ENCODE assay signal across 8 cellular contexts in genomic region chr11:32829157-32829679, GRCh38. TPM values are rescaled to one million over a fixed set of nuclear protein-coding genes. Genes with fewer than 3 reads are reported as not detected.
DNase-seq lines count a peak whose midpoint lies in the region; ATAC-seq and TF ChIP-seq lines count a peak whose summit lies in the region.

No MANE protein-coding gene starts in this region.

- H3K4me3 ChIP-seq in GM12864 (ENCODE audit: low read depth, low read length) (peak overlapping the region; percentile 93), LNCaP clone FGC (ENCODE audit: low read depth, low read length) (peak overlapping the region; percentile 67), brain microvascular endothelial cell (ENCODE audit: low read depth, low read length) (peak overlapping the region; percentile 60), lung (peak overlapping the region; percentile 53)

- peaks cover 7% of the 10 kb centered on the region for H3K27me3 ChIP-seq in brain microvascular endothelial cell (replicated peaks)
- H3K27me3 ChIP-seq in lung (ENCODE audit: control insufficient read depth, insufficient read depth), result no peaks in the 10 kb centered on the region

- H3K27ac ChIP-seq in brain microvascular endothelial cell (no peak overlapping the region), lung (ENCODE audit: low read depth in 1 of 2, low read length in 1 of 2) (peak overlapping the region in 1 of 2 donors; percentile 84)

- DNase-seq in GM12864 (ENCODE audit: low read depth), result no peak
- DNase-seq in LNCaP clone FGC (ENCODE audit: low read depth), result no peak
- peak; percentile 5 for DNase-seq in brain microvascular endothelial cell
- no peak for DNase-seq in lung (ENCODE audit: low spot score)
- DNase-seq in type B pancreatic cell (ENCODE audit: extremely low spot score, unreplicated experiment), result no peak
- DNase-seq in mucosa of gallbladder (ENCODE audit: low spot score), result no peak
- DNase-seq in AG20443 (ENCODE audit: low spot score), result no peak

- no peaks in the 10 kb centered on the region for H3K36me3 Mint-ChIP-seq in type B pancreatic cell

- peak overlapping the region; percentile 94 for H3K4me3 Mint-ChIP-seq in type B pancreatic cell

- H3K9me3 Mint-ChIP-seq in type B pancreatic cell, result no peaks in the 10 kb centered on the region

- TF ChIP-seq CTCF in GM12864 (IDR thresholded peaks at IDR 0.05; ENCODE audit: low read depth, low read length, missing control alignments) (no peak), LNCaP clone FGC (IDR thresholded peaks at IDR 0.05; ENCODE audit: control insufficient read depth, extremely low read depth, insufficient read depth) (0 out of 2 replicates have a peak, but pooled peaks have one; percentile 5), brain microvascular endothelial cell (IDR thresholded peaks at IDR 0.05; ENCODE audit: low read depth, low read length, missing control alignments) (no peak), lung (IDR thresholded peaks at IDR 0.05; ENCODE audit: control extremely low read depth, extremely low read depth) (no peak), type B pancreatic cell (conservative IDR thresholded peaks at IDR 0.05) (no peak)

- H3K36me3 ChIP-seq in brain microvascular endothelial cell (replicated peaks), result no peaks in the 10 kb centered on the region
- no peaks in the 10 kb centered on the region for H3K36me3 ChIP-seq in lung (ENCODE audit: control insufficient read depth in 2 of 2, insufficient read depth in 2 of 2, low read length in 2 of 2)

- WGBS in lung, 2 donors, result 3 to 10% methylated on average over 12 of the region's 12 CpGs

- ATAC-seq in GM21526 (IDR thresholded peaks at IDR 0.05; ENCODE audit: low FRiP score, unreplicated experiment), result peak; percentile 43
- ATAC-seq in lung (ENCODE audit: insufficient read depth, low FRiP score), result no peak

- peaks cover 17% of the 10 kb centered on the region for H3K4me1 Mint-ChIP-seq in type B pancreatic cell (ENCODE audit: unreplicated experiment)

- in situ Hi-C loops in brain microvascular endothelial cell (cut with HindIII; ENCODE audit: low pct_ligation_motif_present, low sequenced_read_pairs), result no loop called here

- H3K9me3 ChIP-seq in lung (ENCODE audit: control insufficient read depth in 2 of 2, insufficient read depth in 1 of 2, low read length in 1 of 2), result no peaks in the 10 kb centered on the region

- H3K27ac Mint-ChIP-seq in type B pancreatic cell, result peak overlapping the region; percentile 97

- no peaks in the 10 kb centered on the region for H3K4me1 ChIP-seq in lung (ENCODE audit: control insufficient read depth in 2 of 2, insufficient read depth in 2 of 2, low read length in 2 of 2)

- H3K27me3 Mint-ChIP-seq in type B pancreatic cell, result peaks cover 37% of the 10 kb centered on the region

RNA-seq across cellular contexts. Expression of gene PRRG4, which starts 0.5 kb away (rescaled TPM):
- total RNA-seq in lung (1 to 10 TPM; 6.3 to 9.7 TPM), type B pancreatic cell (ENCODE audit: low replicate concordance) (6.0 and 18.8 TPM in 2 replicates), mucosa of gallbladder (12.7 TPM)
- polyA plus RNA-seq in lung, result 1 to 10 TPM; 4.7 to 5.8 TPM

RNA-seq across cellular contexts. Expression of gene CCDC73, which starts 34.8 kb away (rescaled TPM):
- under 1 TPM; 0.09 to 0.17 TPM for total RNA-seq in lung
- polyA plus RNA-seq in lung, result under 1 TPM; 0.03 to 0.10 TPM
- total RNA-seq in type B pancreatic cell (ENCODE audit: low replicate concordance), result 0.07 TPM in 1 of 2 replicates, not detected in the other
- total RNA-seq in mucosa of gallbladder, result not detected
